22 cellular contexts compared by ENCODE assay signal in the genomic region with DNA sequence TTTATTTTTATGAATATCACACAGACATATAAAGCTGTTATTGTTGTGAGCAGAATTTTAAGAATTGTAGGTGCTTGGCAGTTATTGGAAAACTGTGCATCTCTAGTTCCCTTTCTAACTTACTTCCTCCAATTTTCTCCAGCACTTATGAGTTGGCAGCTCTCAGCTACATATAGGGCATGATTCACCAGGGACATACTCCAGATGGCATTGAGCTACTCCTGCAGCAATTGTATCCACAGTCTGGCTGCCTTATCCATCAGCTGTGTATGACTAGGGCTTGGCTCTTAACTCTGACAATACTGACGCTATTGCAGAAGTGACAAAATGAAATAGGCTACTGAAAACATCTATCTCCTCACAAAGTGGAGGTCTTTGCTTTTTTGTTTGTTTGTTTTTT.
A peak's percentile ranks its signal among the peaks of the same experiment; 100 is the strongest.
DNase-seq lines count a peak whose midpoint lies in the region; ATAC-seq and TF ChIP-seq lines count a peak whose summit lies in the region.
"Had no signal": no experiment of that assay in that cellular context is flagged by ENCODE, and none has a peak within 500 bp of the region (broad histone marks: within the 10 kb centered on the region; RNA-seq: fewer than 3 reads in every experiment).

No MANE protein-coding gene starts in this region.

- DNase-seq in DMS153 (lab: John Stamatoyannopoulos, UW), result peak; percentile 63
- no peak for DNase-seq in DMS153 treated with DMSO at 0.1 percent for 48 hours (lab: John Stamatoyannopoulos, UW; ENCODE audit: unreplicated experiment)
- peak; percentile 38 for DNase-seq in HS-5 (ENCODE audit: low read depth)
- peak; percentile 65 for DNase-seq in NCI-H226
- DNase-seq in fibroblast of mammary gland (ENCODE audit: low read depth), result peak; percentile 23
- no peak for DNase-seq in stimulated activated naive CD4-positive, alpha-beta T cell treated with Interleukin-2 at 50 U/mL for 16 hours (lab: John Stamatoyannopoulos, UW)
- DNase-seq in NCI-H146 treated with DMSO at 0.1 percent for 48 hours (lab: John Stamatoyannopoulos, UW; ENCODE audit: unreplicated experiment), result no peak
- DNase-seq: activated CD4-positive, CD25-positive, alpha-beta regulatory T cell; adrenal gland; central memory CD4-positive, alpha-beta T cell; effector CD8-positive, alpha-beta T cell; GOT3; mesenchymal stem cell; naive thymus-derived CD8-positive, alpha-beta T cell; NCI-H2029 treated with DMSO at 0.1 percent for 48 hours; Right ventricle myocardium superior; thyroid gland had no signal

- no peak for ATAC-seq in HG02571 (IDR thresholded peaks at IDR 0.05; ENCODE audit: unreplicated experiment)
- ATAC-seq: activated T-helper 17 cell treated with anti-CD3 and anti-CD28 coated beads, Interleukin-2, amount 50 U/mL, for 72 hours; K562; naive thymus-derived CD8-positive, alpha-beta T cell had no signal

- no peak for TF ChIP-seq CTCF in fibroblast of mammary gland (conservative IDR thresholded peaks at IDR 0.05; ENCODE audit: control insufficient read depth, insufficient read depth, low read depth, low read length)

- H3K4me3 ChIP-seq in fibroblast of mammary gland (ENCODE audit: control insufficient read depth, low read depth, low read length), result no peak overlapping the region
- H3K4me3 ChIP-seq: adrenal gland, BLaER1, K562, prostate gland, thyroid gland had no signal

Comparison
In these comparisons a context has a peak if more than half of its experiments do, and no peak if none do; other contexts are left out.
1. DNase-seq: peak in DMS153 (single experiment), HS-5 (single experiment), NCI-H226 (single experiment) and fibroblast of mammary gland (single experiment); none in DMS153 treated with DMSO at 0.1 percent for 48 hours (single experiment), stimulated activated naive CD4-positive, alpha-beta T cell treated with Interleukin-2 at 50 U/mL for 16 hours (single experiment) and NCI-H146 treated with DMSO at 0.1 percent for 48 hours (single experiment).